Comparison of ENCODE assay signal across 8 cellular contexts in genomic region chr22:22156716-22157499, GRCh38.
DNase-seq lines count a peak whose midpoint lies in the region; ATAC-seq and TF ChIP-seq lines count a peak whose summit lies in the region.

No MANE protein-coding gene starts in this region.

- POLR2A ChIA-PET in CD8-positive, alpha-beta memory T cell (lab: Charles Lee), result no interaction called here

- CTCF ChIA-PET in CD8-positive, alpha-beta memory T cell (lab: Charles Lee), result interaction anchor here (1.3 to 1.8 kb wide), 2 partner anchors 23 to 39 kb away, joined by 3 to 6 read pairs; no protein-coding TSS in a partner anchor

- peak; percentile 26 for ATAC-seq in GM19468 (IDR thresholded peaks at IDR 0.05; ENCODE audit: extremely low read depth, unreplicated experiment)
- ATAC-seq in left cardiac atrium, result peak; percentile 45 to 47
- ATAC-seq in HG03457 (IDR thresholded peaks at IDR 0.05; ENCODE audit: unreplicated experiment), result no peak

- peak; percentile 88 for TF ChIP-seq CTCF in Loucy (conservative IDR thresholded peaks at IDR 0.05; ENCODE audit: low read length)

- intact Hi-C loops in left cardiac atrium (cut with DNase I), result no loop called here

- H3K4me1 Mint-ChIP-seq in CD8-positive, alpha-beta memory T cell, result peaks cover 6 to 9% (median 9%) of the 10 kb centered on the region in 3 donors

- H3K4me3 Mint-ChIP-seq in CD8-positive, alpha-beta memory T cell, result peak overlapping the region in 1 of 7 donors; percentile 10

- H3K4me3 ChIP-seq in CD8-positive, alpha-beta memory T cell (ENCODE audit: low read length), result no peak overlapping the region
- H3K4me3 ChIP-seq in Loucy (ENCODE audit: low read length, poor library complexity, severe bottlenecking) (peak overlapping the region; percentile 21), SJCRH30 (no peak overlapping the region), skeletal muscle cell (ENCODE audit: low read depth, low read length) (no peak overlapping the region)

- peak overlapping the region; percentile 52 for H3K4me2 ChIP-seq in Loucy (ENCODE audit: low read depth, low read length, poor library complexity, severe bottlenecking)

- peak overlapping the region; percentile 94 for H2AFZ ChIP-seq in Loucy (ENCODE audit: low read length)

- H3F3A ChIP-seq in Loucy (ENCODE audit: low read depth), result no peaks in the 10 kb centered on the region; the same call in 1 of the 2 replicates

- peak overlapping the region in 1 of 8 donors; percentile 26 for H3K27ac Mint-ChIP-seq in CD8-positive, alpha-beta memory T cell

- peaks cover 5 to 16% of the 10 kb centered on the region in 2 donors for H3K27me3 Mint-ChIP-seq in CD8-positive, alpha-beta memory T cell

- DNase-seq in CD8-positive, alpha-beta memory T cell, result peak; percentile 22 to 72 (median 46)
- DNase-seq in SJCRH30 (peak; percentile 78 to 81), left cardiac atrium (peak; percentile 44), skeletal muscle cell (ENCODE audit: low read depth) (peak; percentile 20)
- peak; percentile 53 for DNase-seq in activated naive CD4-positive, alpha-beta T cell treated with Interleukin-2 at 50 U/mL for 16 hours

- H4K20me1 ChIP-seq in Loucy (ENCODE audit: insufficient read depth, low read length, poor library complexity, severe bottlenecking), result no peaks in the 10 kb centered on the region

- H3K27ac ChIP-seq in CD8-positive, alpha-beta memory T cell (ENCODE audit: low read depth, low read length), result no peak overlapping the region
- H3K27ac ChIP-seq in SJCRH30, result no peak overlapping the region

- no peaks in the 10 kb centered on the region for H3K9me2 ChIP-seq in Loucy (replicated peaks; ENCODE audit: low read depth, low read length)

- H3K79me2 ChIP-seq in Loucy (ENCODE audit: insufficient read depth, low read length), result no peaks in the 10 kb centered on the region

- H3K27me3 ChIP-seq in CD8-positive, alpha-beta memory T cell (ENCODE audit: insufficient read depth, low read length, poor library complexity, severe bottlenecking), result peaks cover under 1% of the 10 kb centered on the region
- H3K27me3 ChIP-seq in Loucy (ENCODE audit: insufficient read depth, low read length, poor library complexity, severe bottlenecking) (no peaks in the 10 kb centered on the region), SJCRH30 (0 out of 2 replicates have a peak, but pooled peaks cover 5% of the 10 kb centered on the region)

- H3K36me3 ChIP-seq in CD8-positive, alpha-beta memory T cell (ENCODE audit: insufficient read depth, low read length), result no peaks in the 10 kb centered on the region
- H3K36me3 ChIP-seq in Loucy (ENCODE audit: insufficient read depth, low read length), result peaks cover 15% of the 10 kb centered on the region; the same call in 1 of the 2 replicates
- H3K36me3 ChIP-seq in SJCRH30, result no peaks in the 10 kb centered on the region; the same call in 1 of the 2 replicates

- peaks cover 0 to 2% (median 0%) of the 10 kb centered on the region in 5 donors for H3K9me3 Mint-ChIP-seq in CD8-positive, alpha-beta memory T cell

- peak overlapping the region; percentile 57 for H3K9ac ChIP-seq in Loucy (ENCODE audit: low read depth, low read length, poor library complexity, severe bottlenecking)

- H3K36me3 Mint-ChIP-seq in CD8-positive, alpha-beta memory T cell, result no peaks in the 10 kb centered on the region

- no peaks in the 10 kb centered on the region for H3K4me1 ChIP-seq in CD8-positive, alpha-beta memory T cell (ENCODE audit: insufficient read depth, low read length)
- H3K4me1 ChIP-seq in Loucy (ENCODE audit: insufficient read depth, low read length, poor library complexity, severe bottlenecking) (peaks cover 6% of the 10 kb centered on the region), SJCRH30 (no peaks in the 10 kb centered on the region)

- H3K9me3 ChIP-seq in CD8-positive, alpha-beta memory T cell (ENCODE audit: low read length), result no peaks in the 10 kb centered on the region
- H3K9me3 ChIP-seq in Loucy (ENCODE audit: insufficient read depth, low read depth, low read length) (no peaks in the 10 kb centered on the region), SJCRH30 (replicated peaks) (no peaks in the 10 kb centered on the region)

Comparison
In these comparisons a context has a peak if more than half of its experiments do, and no peak if none do; other contexts are left out.
1. DNase-seq: peak in every context shown above with its lines; median percentile 80 in SJCRH30; 53 in activated naive CD4-positive, alpha-beta T cell treated with Interleukin-2 at 50 U/mL for 16 hours; 46 in CD8-positive, alpha-beta memory T cell; 44 in left cardiac atrium; 20 in skeletal muscle cell.